In genomic region chr11:68541983-68542382, GRCh38 we compare ENCODE assay signal across 12 cellular contexts.
DNase-seq lines count a peak whose midpoint lies in the region; ATAC-seq, FAIRE-seq and TF ChIP-seq lines count a peak whose summit lies in the region.
"Had no signal": no experiment of that assay in that cellular context is flagged by ENCODE, and none has a peak within 500 bp of the region (broad histone marks: within the 10 kb centered on the region; RNA-seq: fewer than 3 reads in every experiment).

No MANE protein-coding gene starts in this region.

- POLR2A ChIA-PET in K562 (lab: Yijun Ruan, JAX) (interaction anchor here (1.4 kb wide), 1 partner anchor 17 kb away, joined by 3 read pairs; no protein-coding TSS in a partner anchor), PC-9 (lab: Charles Lee; ENCODE audit: unreplicated experiment) (no interaction called here)
- POLR2A ChIA-PET in naive thymus-derived CD4-positive, alpha-beta T cell (lab: Charles Lee), result interaction anchor here (0.6 kb wide), 1 partner anchor 36 kb away, joined by 3 read pairs; no protein-coding TSS in a partner anchor

- no peak for DNase-seq in CD4-positive, CD25-positive, alpha-beta regulatory T cell
- DNase-seq in HFFc6 (no peak), K562 (ENCODE audit: extremely low read depth in 1 of 4, low spot score in 3 of 4) (peak in 3 of 4 experiments; percentile 16 to 24 (median 19)), ecto neural progenitor cell (ENCODE audit: low spot score) (no peak), PC-9 (no peak), NCI-H1048 (lab: John Stamatoyannopoulos, UW) (no peak)
- DNase-seq in naive thymus-derived CD4-positive, alpha-beta T cell, result no peak
- DNase-seq: activated gamma-delta T cell, Calu3, NCI-H187 treated with DMSO at 0.1 percent for 48 hours, T-helper 9 cell had no signal

- peaks cover 20 to 75% (median 43%) of the 10 kb centered on the region in 4 donors for H3K4me1 Mint-ChIP-seq in CD4-positive, CD25-positive, alpha-beta regulatory T cell
- peaks cover 47% of the 10 kb centered on the region for H3K4me1 Mint-ChIP-seq in HFFc6 (ENCODE audit: low read depth)
- peaks cover 45 to 86% (median 77%) of the 10 kb centered on the region in 7 donors for H3K4me1 Mint-ChIP-seq in naive thymus-derived CD4-positive, alpha-beta T cell

- TF ChIP-seq EP300 in K562 (IDR thresholded peaks at IDR 0.05; ENCODE audit: low read length), result no peak

- H3K27ac ChIP-seq in CD4-positive, CD25-positive, alpha-beta regulatory T cell (ENCODE audit: insufficient read depth, low read length, poor library complexity, severe bottlenecking), result no peak overlapping the region
- H3K27ac ChIP-seq in K562 (ENCODE audit: extremely low read depth, low read depth, low read length), result no peak overlapping the region
- no peak overlapping the region for H3K27ac ChIP-seq in naive thymus-derived CD4-positive, alpha-beta T cell (ENCODE audit: low read depth, low read length)
- H3K27ac ChIP-seq in PC-9, result no peak overlapping the region

- peaks cover 37% of the 10 kb centered on the region; the same call in 1 of the 2 replicates for H3F3A ChIP-seq in PC-9 (ENCODE audit: insufficient read depth, low read depth)

- peaks cover 44% of the 10 kb centered on the region for H3K36me3 Mint-ChIP-seq in CD4-positive, CD25-positive, alpha-beta regulatory T cell
- H3K36me3 Mint-ChIP-seq in HFFc6 (ENCODE audit: low read depth), result peaks cover 49% of the 10 kb centered on the region
- H3K36me3 Mint-ChIP-seq in naive thymus-derived CD4-positive, alpha-beta T cell, result peaks cover 30 to 59% (median 33%) of the 10 kb centered on the region in 5 donors

- no TSS peak for BruUV-seq in K562 (replicated peaks; lab: Mats Ljungman, UMichigan)
- no TSS peak for BruUV-seq in PC-9 (replicated peaks; lab: Mats Ljungman, UMichigan)

- 80% methylated on average over 6 of the region's 8 CpGs for WGBS in K562 (ENCODE audit: insufficient coverage, low coverage, missing lambda C conversion rate)

- H3K79me2 ChIP-seq in K562 (ENCODE audit: control insufficient read depth, insufficient read depth, low read length) (peaks cover 27% of the 10 kb centered on the region; the same call in 1 of the 3 replicates), PC-9 (ENCODE audit: low read depth) (peaks cover 67% of the 10 kb centered on the region)

- peaks cover 4% of the 10 kb centered on the region for H3K9me1 ChIP-seq in K562 (ENCODE audit: control insufficient read depth, insufficient read depth, low read length)

- TF ChIP-seq RAD21 in K562 (CRISPR knock-in tag; conservative IDR thresholded peaks at IDR 0.05 in 1 of 2, IDR thresholded peaks at IDR 0.05 in 1 of 2), result no peak

- CTCF ChIA-PET in K562 (lab: Yijun Ruan, JAX; ENCODE audit: low intra/inter-chr PET ratio), result no interaction called here
- CTCF ChIA-PET in naive thymus-derived CD4-positive, alpha-beta T cell (lab: Charles Lee), result interaction anchor here (1.0 kb wide), 1 partner anchor 1012 kb away, joined by 3 read pairs; no protein-coding TSS in a partner anchor
- CTCF ChIA-PET in PC-9 (lab: Charles Lee), result no interaction called here

- H2AFZ ChIP-seq in K562 (ENCODE audit: low read depth, low read length) (no peak overlapping the region), PC-9 (no peak overlapping the region)

- intact Hi-C loops in K562 (cut with micrococcal nuclease), result no loop called here
- intact Hi-C loops in naive thymus-derived CD4-positive, alpha-beta T cell (cut with micrococcal nuclease), result no loop called here
- intact Hi-C loops in PC-9 (cut with micrococcal nuclease; ENCODE audit: unreplicated experiment), result no loop called here

- no peaks in the 10 kb centered on the region for H3K27me3 ChIP-seq in CD4-positive, CD25-positive, alpha-beta regulatory T cell (ENCODE audit: control insufficient read depth, insufficient read depth, low read length)
- no peaks in the 10 kb centered on the region for H3K27me3 ChIP-seq in K562 (ENCODE audit: control insufficient read depth in 2 of 2, insufficient read depth in 2 of 2, low read length in 2 of 2)
- no peaks in the 10 kb centered on the region for H3K27me3 ChIP-seq in naive thymus-derived CD4-positive, alpha-beta T cell (ENCODE audit: control insufficient read depth in 2 of 2, insufficient read depth in 2 of 2, low read length in 2 of 2)
- H3K27me3 ChIP-seq in PC-9 (ENCODE audit: insufficient read depth, low read depth), result no peaks in the 10 kb centered on the region

- TF ChIP-seq CTCF in HFFc6 (IDR thresholded peaks at IDR 0.05), result no peak
- TF ChIP-seq CTCF in K562 (IDR thresholded peaks at IDR 0.05 in 2 of 3, conservative IDR thresholded peaks at IDR 0.05 in 1 of 3; ENCODE audit: insufficient read depth in 2 of 3, low read depth in 1 of 3, low read length in 3 of 3), result no peak
- TF ChIP-seq CTCF in PC-9 (conservative IDR thresholded peaks at IDR 0.05), result no peak

- H3K4me3 Mint-ChIP-seq in CD4-positive, CD25-positive, alpha-beta regulatory T cell, result no peak overlapping the region
- peak overlapping the region; percentile 21; the same call in 1 of the 2 replicates for H3K4me3 Mint-ChIP-seq in HFFc6
- peak overlapping the region in 4 of 10 donors; percentile 1 to 42 (median 12) for H3K4me3 Mint-ChIP-seq in naive thymus-derived CD4-positive, alpha-beta T cell

- H3K4me2 ChIP-seq in K562 (ENCODE audit: insufficient read depth, low read length), result no peak overlapping the region
- H3K4me2 ChIP-seq in PC-9, result no peak overlapping the region

- no peak for FAIRE-seq in K562 (lab: Jason Lieb, UNC)

- H3K4me3 ChIP-seq in CD4-positive, CD25-positive, alpha-beta regulatory T cell (ENCODE audit: low read depth, low read length), result no peak overlapping the region
- H3K4me3 ChIP-seq in K562 (no peak overlapping the region), PC-9 (no peak overlapping the region)
- no peak overlapping the region for H3K4me3 ChIP-seq in naive thymus-derived CD4-positive, alpha-beta T cell (ENCODE audit: low read length)

- in situ Hi-C loops in K562 (cut with MboI), result no loop called here

- no peak for ATAC-seq in CD4-positive, CD25-positive, alpha-beta regulatory T cell (ENCODE audit: low read depth in 2 of 2)
- no peak; the same call in 2 of the 3 replicates for ATAC-seq in K562
- no peak for ATAC-seq in naive thymus-derived CD4-positive, alpha-beta T cell
- no peak for ATAC-seq in GM19397 (IDR thresholded peaks at IDR 0.05; ENCODE audit: unreplicated experiment)

- peaks cover 5% of the 10 kb centered on the region for H3K4me1 ChIP-seq in CD4-positive, CD25-positive, alpha-beta regulatory T cell (ENCODE audit: control insufficient read depth, insufficient read depth, low read length, poor library complexity, severe bottlenecking)
- 0 out of 5 replicates have a peak, but pooled peaks cover 0 to 3% of the 10 kb centered on the region in 2 experiments for H3K4me1 ChIP-seq in K562 (replicated peaks in 1 of 2; ENCODE audit: control insufficient read depth in 2 of 2, insufficient read depth in 2 of 2, low read length in 2 of 2)
- H3K4me1 ChIP-seq in naive thymus-derived CD4-positive, alpha-beta T cell (ENCODE audit: control insufficient read depth in 2 of 2, insufficient read depth in 2 of 2, low read length in 2 of 2), result no peaks in the 10 kb centered on the region
- peaks cover 25% of the 10 kb centered on the region for H3K4me1 ChIP-seq in PC-9 (replicated peaks; ENCODE audit: insufficient read depth)

- H3K27me3 Mint-ChIP-seq in CD4-positive, CD25-positive, alpha-beta regulatory T cell, result no peaks in the 10 kb centered on the region
- H3K27me3 Mint-ChIP-seq in HFFc6 (ENCODE audit: insufficient read depth), result peaks cover 5% of the 10 kb centered on the region
- no peaks in the 10 kb centered on the region for H3K27me3 Mint-ChIP-seq in naive thymus-derived CD4-positive, alpha-beta T cell

- H4K20me1 ChIP-seq in K562 (replicated peaks; ENCODE audit: control insufficient read depth, insufficient read depth, low read length) (peaks cover 5% of the 10 kb centered on the region; the same call in 1 of the 2 replicates), PC-9 (ENCODE audit: insufficient read depth) (peaks cover 69% of the 10 kb centered on the region)

- H3K36me3 ChIP-seq in CD4-positive, CD25-positive, alpha-beta regulatory T cell (ENCODE audit: control insufficient read depth, insufficient read depth, low read length), result peaks cover 83% of the 10 kb centered on the region
- H3K36me3 ChIP-seq in K562 (ENCODE audit: control insufficient read depth, insufficient read depth, low read length) (peaks cover 87% of the 10 kb centered on the region), PC-9 (ENCODE audit: low read depth) (peaks cover 39% of the 10 kb centered on the region)
- peaks cover 0 to 77% (median 3%) of the 10 kb centered on the region in 3 experiments for H3K36me3 ChIP-seq in naive thymus-derived CD4-positive, alpha-beta T cell (ENCODE audit: control insufficient read depth in 2 of 3, insufficient read depth in 3 of 3, low read length in 3 of 3)

- H3K9me3 ChIP-seq in CD4-positive, CD25-positive, alpha-beta regulatory T cell (ENCODE audit: control insufficient read depth in 2 of 2, low read length in 2 of 2), result no peaks in the 10 kb centered on the region
- H3K9me3 ChIP-seq in K562 (replicated peaks; ENCODE audit: control insufficient read depth, insufficient read depth, low read depth, low read length) (no peaks in the 10 kb centered on the region), PC-9 (ENCODE audit: insufficient read depth, low read depth) (no peaks in the 10 kb centered on the region)
- no peaks in the 10 kb centered on the region for H3K9me3 ChIP-seq in naive thymus-derived CD4-positive, alpha-beta T cell (ENCODE audit: control insufficient read depth in 2 of 3, low read length in 3 of 3)

- no peak for TF ChIP-seq POLR2A in K562 (conservative IDR thresholded peaks at IDR 0.05)

- peak overlapping the region; percentile 63 to 79 (median 64) for H3K27ac Mint-ChIP-seq in CD4-positive, CD25-positive, alpha-beta regulatory T cell
- peak overlapping the region; percentile 84 for H3K27ac Mint-ChIP-seq in HFFc6
- H3K27ac Mint-ChIP-seq in naive thymus-derived CD4-positive, alpha-beta T cell, result peak overlapping the region; percentile 37 to 85 (median 72)

- H3K9me2 ChIP-seq in PC-9 (ENCODE audit: insufficient read depth), result no peaks in the 10 kb centered on the region

- no peak overlapping the region for H3K9ac ChIP-seq in K562 (ENCODE audit: insufficient read depth in 1 of 2, low read depth in 2 of 2, low read length in 2 of 2)

- no peaks in the 10 kb centered on the region for H3K9me3 Mint-ChIP-seq in CD4-positive, CD25-positive, alpha-beta regulatory T cell
- H3K9me3 Mint-ChIP-seq in HFFc6, result no peaks in the 10 kb centered on the region
- no peaks in the 10 kb centered on the region for H3K9me3 Mint-ChIP-seq in naive thymus-derived CD4-positive, alpha-beta T cell

TF ChIP-seq in K562, 482 proteins besides CTCF, POLR2A, EP300 and RAD21 (continues in another document):
- TF ChIP-seq SAFB2 (IDR thresholded peaks at IDR 0.05; ENCODE audit: borderline replicate concordance, low read depth, low read length, severe bottlenecking) (no peak), EP400 (IDR thresholded peaks at IDR 0.05) (no peak)

Comparison
In these comparisons a context has a peak if more than half of its experiments do, and no peak if none do; other contexts are left out.
1. DNase-seq: peak in K562 (3 of 4); none in CD4-positive, CD25-positive, alpha-beta regulatory T cell (0 of 3), HFFc6 (single experiment), naive thymus-derived CD4-positive, alpha-beta T cell (0 of 9), ecto neural progenitor cell (single experiment), PC-9 (0 of 2) and NCI-H1048 (single experiment).
2. Peak in every context shown above with its lines, with median percentiles within 50 percentile points of each other: H3K27ac Mint-ChIP-seq.